Comparison of ENCODE assay signal across 27 cellular contexts in genomic region chr7:55122263-55122662, GRCh38.
DNase-seq lines count a peak whose midpoint lies in the region; ATAC-seq and TF ChIP-seq lines count a peak whose summit lies in the region.
"Had no signal": no experiment of that assay in that cellular context is flagged by ENCODE, and none has a peak within 500 bp of the region (broad histone marks: within the 10 kb centered on the region; RNA-seq: fewer than 3 reads in every experiment).

No MANE protein-coding gene starts in this region.

- TF ChIP-seq EP300 in esophagus muscularis mucosa (IDR thresholded peaks at IDR 0.05): no peak

- no peaks in the 10 kb centered on the region for H3K36me3 Mint-ChIP-seq in activated naive CD4-positive, alpha-beta T cell treated with anti-CD3 and anti-CD28 coated beads, Interleukin-2, amount 50 U/mL, for 72 hours
- H3K36me3 Mint-ChIP-seq: activated naive CD4-positive, alpha-beta T cell treated with anti-CD3 and anti-CD28 coated beads, Interleukin-2, amount 10 ng/mL, durations not matched to agents 7 days and 5 days; IgD-negative memory B cell had no signal

- H3K9me3 Mint-ChIP-seq in activated naive CD4-positive, alpha-beta T cell treated with anti-CD3 and anti-CD28 coated beads, Interleukin-2, amount 50 U/mL, for 72 hours: no peaks in the 10 kb centered on the region
- H3K9me3 Mint-ChIP-seq: activated naive CD4-positive, alpha-beta T cell treated with anti-CD3 and anti-CD28 coated beads, Interleukin-2, amount 10 ng/mL, durations not matched to agents 7 days and 5 days; activated T-helper 1 cell treated with anti-CD3 and anti-CD28 coated beads, Interleukin-12 subunit alpha, Interleukin-12 subunit beta, Interleukin-2, Interleukin-4 antibody, amounts not matched to agents 30 ng/mL and 10 ng/mL and 1 ng/mL, durations not matched to agents 14 hours and 24 hours and 36 hours; GM23338; IgD-negative memory B cell; nephron had no signal

- H3K4me1 ChIP-seq in right cardiac atrium (ENCODE audit: control insufficient read depth, insufficient read depth, low read length): peaks cover 18% of the 10 kb centered on the region
- H3K4me1 ChIP-seq in esophagus muscularis mucosa: peaks cover 48 to 58% (median 55%) of the 10 kb centered on the region in 4 donors
- no peaks in the 10 kb centered on the region for H3K4me1 ChIP-seq in prostate gland (replicated peaks)

- no peak overlapping the region for H3K27ac Mint-ChIP-seq in activated naive CD4-positive, alpha-beta T cell treated with anti-CD3 and anti-CD28 coated beads, Interleukin-2, amount 50 U/mL, for 72 hours
- H3K27ac Mint-ChIP-seq: activated naive CD4-positive, alpha-beta T cell treated with anti-CD3 and anti-CD28 coated beads, Interleukin-2, amount 10 ng/mL, durations not matched to agents 7 days and 5 days; activated T-helper 1 cell treated with anti-CD3 and anti-CD28 coated beads, Interleukin-12 subunit alpha, Interleukin-12 subunit beta, Interleukin-2, Interleukin-4 antibody, amounts not matched to agents 30 ng/mL and 10 ng/mL and 1 ng/mL, durations not matched to agents 14 hours and 24 hours and 36 hours; GM23338 had no signal

- no peaks in the 10 kb centered on the region for H3K9me3 ChIP-seq in right cardiac atrium (ENCODE audit: control insufficient read depth, low read length)
- no peaks in the 10 kb centered on the region for H3K9me3 ChIP-seq in esophagus muscularis mucosa
- no peaks in the 10 kb centered on the region for H3K9me3 ChIP-seq in prostate gland
- H3K9me3 ChIP-seq: ovary, tibial artery had no signal

- intact Hi-C loops in right cardiac atrium (cut with DNase I): loop anchor here in 1 of 4 donors (10.0 kb wide), 1 partner anchor 47 kb away; no protein-coding TSS in a partner anchor
- intact Hi-C loops in Right ventricle myocardium superior (cut with DNase I): no loop called here
- intact Hi-C loops in esophagus muscularis mucosa (cut with DNase I): no loop called here
- intact Hi-C loops in prostate gland (cut with DNase I): loop anchor here (10.0 kb wide), 1 partner anchor 133 kb away; no protein-coding TSS in a partner anchor

- no peak for TF ChIP-seq POLR2A in esophagus muscularis mucosa (IDR thresholded peaks at IDR 0.05; ENCODE audit: low read depth)
- no peak for TF ChIP-seq POLR2A in prostate gland (IDR thresholded peaks at IDR 0.05)

- no peaks in the 10 kb centered on the region for H3K27me3 ChIP-seq in right cardiac atrium (ENCODE audit: control insufficient read depth, insufficient read depth)
- H3K27me3 ChIP-seq in esophagus muscularis mucosa: no peaks in the 10 kb centered on the region
- H3K27me3 ChIP-seq in prostate gland (replicated peaks; ENCODE audit: insufficient read depth): no peaks in the 10 kb centered on the region
- H3K27me3 ChIP-seq: ovary, tibial artery had no signal

- in situ Hi-C loops in KBM-7 (cut with MboI; ENCODE audit: low pct_unique_long_range_greater_than_20kb, low sequenced_read_pairs): no loop called here

- DNase-seq in right cardiac atrium: no peak
- DNase-seq in Right ventricle myocardium superior: no peak
- no peak for DNase-seq in esophagus muscularis mucosa (ENCODE audit: extremely low spot score)
- DNase-seq in prostate gland (ENCODE audit: low spot score): no peak
- DNase-seq in ureter (ENCODE audit: low spot score): peak; percentile 35
- no peak for DNase-seq in KBM-7
- no peak for DNase-seq in activated naive CD4-positive, alpha-beta T cell treated with anti-CD3 and anti-CD28 coated beads, Interleukin-2, amount 50 U/mL, for 72 hours (ENCODE audit: low spot score in 2 of 2)
- DNase-seq: activated CD4-positive, alpha-beta T cell treated with anti-CD3 and anti-CD28 coated beads, Interleukin-2, amount 50 U/mL, for 4 hours; activated CD4-positive, CD25-positive, alpha-beta regulatory T cell; activated CD8-positive, alpha-beta memory T cell treated with anti-CD3 and anti-CD28 coated beads, Interleukin-2, amount 50 U/mL, for 4 hours; activated naive CD4-positive, alpha-beta T cell treated with anti-CD3 and anti-CD28 coated beads, Interleukin-2, amount 10 ng/mL, durations not matched to agents 7 days and 5 days; amygdala; NCI-H1105; NCI-H1930; NCI-H2227 treated with DMSO at 0.1 percent for 48 hours; NCI-H526 treated with DMSO at 0.1 percent for 48 hours; ovary; stimulated activated CD4-positive, alpha-beta T cell treated with anti-CD3 and anti-CD28 coated beads, Interleukin-4, amount 100 ng/mL, for 4 hours; stimulated activated naive CD4-positive, alpha-beta T cell treated with Interleukin-2 at 50 U/mL for 16 hours; T-helper 1 cell; tibial artery had no signal

- ATAC-seq in right cardiac atrium: no peak
- no peak for ATAC-seq in Right ventricle myocardium superior (ENCODE audit: poor library complexity)
- ATAC-seq in activated CD4-positive, CD25-positive, alpha-beta regulatory T cell treated with anti-CD3 and anti-CD28 coated beads, Interleukin-2, amount 50 U/mL, for 24 hours: no peak
- ATAC-seq in activated naive CD4-positive, alpha-beta T cell treated with anti-CD3 and anti-CD28 coated beads, Interleukin-2, amount 50 U/mL, for 72 hours: no peak
- ATAC-seq: GM23338 had no signal

- no peaks in the 10 kb centered on the region for H3K36me3 ChIP-seq in esophagus muscularis mucosa
- H3K36me3 ChIP-seq in prostate gland: no peaks in the 10 kb centered on the region
- H3K36me3 ChIP-seq: ovary, tibial artery had no signal

- TF ChIP-seq CTCF in esophagus muscularis mucosa (IDR thresholded peaks at IDR 0.05) (no peak), prostate gland (IDR thresholded peaks at IDR 0.05) (no peak)

- peak overlapping the region; percentile 14 for H3K27ac ChIP-seq in right cardiac atrium (ENCODE audit: low read length)
- H3K27ac ChIP-seq in esophagus muscularis mucosa (replicated peaks in 1 of 4): peak overlapping the region; percentile 59 to 65 (median 60)
- peak overlapping the region; percentile 60 to 68 for H3K27ac ChIP-seq in prostate gland
- H3K27ac ChIP-seq: ovary had no signal

- H3K4me3 ChIP-seq in right cardiac atrium (ENCODE audit: low read length): no peak overlapping the region
- H3K4me3 ChIP-seq in esophagus muscularis mucosa: no peak overlapping the region
- no peak overlapping the region for H3K4me3 ChIP-seq in prostate gland
- H3K4me3 ChIP-seq: coronary artery, GM23338, ovary, tibial artery had no signal

- WGBS in right cardiac atrium: 84% methylated on average over 7 of the region's 7 CpGs
- WGBS in esophagus muscularis mucosa: 79% methylated on average over 7 of the region's 7 CpGs
- WGBS in prostate gland: 80% methylated on average over 7 of the region's 7 CpGs

Comparison
In these comparisons a context has a peak if more than half of its experiments do, and no peak if none do; other contexts are left out.
1. H3K27ac ChIP-seq: peak in every context shown above with its lines; median percentile 64 in prostate gland; 60 in esophagus muscularis mucosa; 14 in right cardiac atrium.